15 cellular contexts compared by ENCODE assay signal in the genomic region with DNA sequence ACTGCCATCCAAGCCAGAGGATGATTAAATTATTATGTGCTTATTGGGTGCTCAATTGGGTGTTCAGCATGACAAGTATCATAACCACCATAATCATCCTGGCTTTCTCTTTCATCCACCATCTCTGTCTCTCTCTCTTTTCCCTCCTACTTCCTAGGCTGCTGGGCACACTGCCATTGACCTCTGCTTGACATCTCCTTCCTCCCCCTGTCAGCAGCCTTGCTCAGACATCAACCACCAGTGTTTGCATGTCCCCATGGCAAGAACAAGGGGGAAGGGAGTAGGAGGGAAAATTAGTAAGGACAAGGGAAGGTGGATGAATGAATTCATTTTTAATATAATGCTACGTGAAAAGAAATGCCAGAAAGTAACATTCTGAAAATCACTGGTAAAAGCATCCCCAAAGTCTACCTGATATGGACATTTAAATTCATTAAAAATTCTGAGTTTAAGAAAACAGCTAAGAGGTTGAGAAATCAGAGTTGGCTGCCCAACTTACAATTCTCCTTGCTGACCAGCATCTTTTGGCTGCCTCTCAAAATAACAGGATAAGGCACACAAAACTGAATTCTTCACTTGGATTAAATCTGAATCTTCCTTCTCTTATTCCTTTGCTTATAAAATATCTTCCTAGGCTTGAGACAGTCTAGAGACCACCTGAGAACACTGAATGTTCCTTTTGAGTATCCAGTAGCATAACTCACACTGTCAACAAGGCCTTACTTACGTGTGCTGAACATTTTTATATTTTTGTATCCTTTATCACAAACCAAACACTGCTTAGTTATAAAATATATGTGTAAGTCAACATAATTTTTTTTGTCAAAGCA. TPM values are rescaled to one million over a fixed set of nuclear protein-coding genes. Genes with fewer than 3 reads are reported as not detected.
DNase-seq lines count a peak whose midpoint lies in the region; ATAC-seq, FAIRE-seq and TF ChIP-seq lines count a peak whose summit lies in the region.
"Had no signal": no experiment of that assay in that cellular context is flagged by ENCODE, and none has a peak within 500 bp of the region (broad histone marks: within the 10 kb centered on the region; RNA-seq: fewer than 3 reads in every experiment).

No MANE protein-coding gene starts in this region.

- H3K9me3 Mint-ChIP-seq in astrocyte (ENCODE audit: unreplicated experiment): no peaks in the 10 kb centered on the region
- H3K9me3 Mint-ChIP-seq: natural killer cell had no signal

- H3K9ac ChIP-seq in astrocyte (ENCODE audit: low read length): no peak overlapping the region
- H3K9ac ChIP-seq in PC-3 (ENCODE audit: low read length): no peak overlapping the region

- H3K36me3 Mint-ChIP-seq in astrocyte (ENCODE audit: low read depth, unreplicated experiment): peaks cover 5% of the 10 kb centered on the region
- H3K36me3 Mint-ChIP-seq: natural killer cell had no signal

- no peaks in the 10 kb centered on the region for H3F3A ChIP-seq in PC-3 (ENCODE audit: low read length, unreplicated experiment)

- no peak for FAIRE-seq in astrocyte (lab: Jason Lieb, UNC)
- FAIRE-seq: islet of Langerhans had no signal

- H4K20me1 ChIP-seq in astrocyte (ENCODE audit: insufficient read depth, low read length) (no peaks in the 10 kb centered on the region), PC-3 (ENCODE audit: low read length) (no peaks in the 10 kb centered on the region)

- H3K4me3 ChIP-seq in BE2C (ENCODE audit: low read depth, low read length) (no peak overlapping the region), astrocyte (ENCODE audit: insufficient read depth, low read depth, low read length) (no peak overlapping the region), PC-3 (ENCODE audit: low read length) (no peak overlapping the region)
- H3K4me3 ChIP-seq: vagina had no signal

- no peak overlapping the region for H3K27ac ChIP-seq in astrocyte (ENCODE audit: low read depth, low read length)
- no peak overlapping the region for H3K27ac ChIP-seq in PC-3 (ENCODE audit: low read length)
- H3K27ac ChIP-seq: vagina had no signal

- CTCF ChIA-PET in PC-3 (lab: Charles Lee): no interaction called here

- H3K4me2 ChIP-seq in astrocyte (ENCODE audit: low read length) (no peak overlapping the region), PC-3 (ENCODE audit: low read length) (no peak overlapping the region)

- DNase-seq in BE2C: peak; percentile 15
- DNase-seq in NCI-H1092 (lab: John Stamatoyannopoulos, UW): peak; percentile 33
- DNase-seq in astrocyte (ENCODE audit: low read depth): peak; percentile 34
- peak; percentile 62 for DNase-seq in left cardiac atrium
- DNase-seq in PC-3: no peak
- DNase-seq in NCI-H774 (lab: John Stamatoyannopoulos, UW): no peak
- DNase-seq in iPS-NIHi11 (ENCODE audit: low spot score): no peak
- no peak for DNase-seq in activated CD8-positive, alpha-beta memory T cell treated with anti-CD3 and anti-CD28 coated beads, Interleukin-2, amount 50 U/mL, for 4 hours
- DNase-seq: amniotic stem cell, GDM1, natural killer cell, T-helper 9 cell had no signal

- POLR2A ChIA-PET in PC-3 (lab: Charles Lee; ENCODE audit: unreplicated experiment): no interaction called here

- peaks cover 4% of the 10 kb centered on the region; the same call in 1 of the 2 replicates for H3K4me1 ChIP-seq in BE2C
- H3K4me1 ChIP-seq in astrocyte (ENCODE audit: insufficient read depth, low read length): no peaks in the 10 kb centered on the region
- H3K4me1 ChIP-seq in PC-3 (ENCODE audit: insufficient read depth, low read length): no peaks in the 10 kb centered on the region
- H3K4me1 ChIP-seq: vagina had no signal

- no peak overlapping the region for H3K27ac Mint-ChIP-seq in astrocyte (ENCODE audit: unreplicated experiment)
- H3K27ac Mint-ChIP-seq: natural killer cell had no signal

- H3K27me3 ChIP-seq in BE2C (no peaks in the 10 kb centered on the region), astrocyte (ENCODE audit: insufficient read depth, low read length) (no peaks in the 10 kb centered on the region), PC-3 (ENCODE audit: low read length) (peaks cover 6% of the 10 kb centered on the region)
- H3K27me3 ChIP-seq: vagina had no signal

- H3K4me3 Mint-ChIP-seq in astrocyte (ENCODE audit: unreplicated experiment): no peak overlapping the region
- H3K4me3 Mint-ChIP-seq: natural killer cell had no signal

- no peaks in the 10 kb centered on the region for H3K9me2 ChIP-seq in PC-3 (replicated peaks; ENCODE audit: low read length)

- H3K4me1 Mint-ChIP-seq in astrocyte (ENCODE audit: low read depth, unreplicated experiment): peaks cover 2% of the 10 kb centered on the region
- H3K4me1 Mint-ChIP-seq: natural killer cell had no signal

- no peak overlapping the region for H2AFZ ChIP-seq in astrocyte (ENCODE audit: low read depth, low read length)
- H2AFZ ChIP-seq in PC-3 (ENCODE audit: low read length): no peak overlapping the region

- no peaks in the 10 kb centered on the region for H3K27me3 Mint-ChIP-seq in astrocyte (ENCODE audit: low read depth, unreplicated experiment)

- intact Hi-C loops in left cardiac atrium (cut with DNase I) (no loop called here), PC-3 (cut with micrococcal nuclease) (no loop called here)

- ATAC-seq in left cardiac atrium (peak in 1 of 2 donors; percentile 95), PC-3 (no peak)

- BruUV-seq in PC-3 (replicated peaks; lab: Mats Ljungman, UMichigan): no TSS peak

- H3K9me3 ChIP-seq in BE2C (no peaks in the 10 kb centered on the region), astrocyte (ENCODE audit: insufficient read depth, low read depth, low read length) (no peaks in the 10 kb centered on the region), PC-3 (ENCODE audit: low read length) (no peaks in the 10 kb centered on the region)
- H3K9me3 ChIP-seq: vagina had no signal

- TF ChIP-seq CTCF in BE2C (IDR thresholded peaks at IDR 0.05; ENCODE audit: low read depth, low read length) (no peak), astrocyte (IDR thresholded peaks at IDR 0.05; ENCODE audit: insufficient read depth, low read depth, low read length) (no peak), PC-3 (conservative IDR thresholded peaks at IDR 0.05; ENCODE audit: low read depth, low read length) (no peak)

- H3K36me3 ChIP-seq in BE2C: no peaks in the 10 kb centered on the region
- no peaks in the 10 kb centered on the region for H3K36me3 ChIP-seq in astrocyte (ENCODE audit: insufficient read depth, low read length)
- no peaks in the 10 kb centered on the region for H3K36me3 ChIP-seq in PC-3 (ENCODE audit: low read depth, low read length)
- H3K36me3 ChIP-seq: vagina had no signal

- H3K79me2 ChIP-seq in astrocyte (ENCODE audit: insufficient read depth, low read length) (no peaks in the 10 kb centered on the region), PC-3 (ENCODE audit: low read length) (no peaks in the 10 kb centered on the region)

RNA-seq across cellular contexts. Expression of a gene that starts 48.5 kb away (rescaled TPM):
- polyA plus RNA-seq in BE2C (2012; ENCODE audit: insufficient read depth, insufficient read length, low read depth): 2.7 TPM
- total RNA-seq in astrocyte (25.1 and 27.3 TPM in 2 replicates), left cardiac atrium (10 to 100 TPM in 1 of 2 donors, 1 to 10 TPM in 1; 10.0 to 12.7 TPM), PC-3 (2014; rRNA removed) (1.2 TPM in 1 of 2 replicates, not detected in the other)
- total RNA-seq: OCI-LY7 had no signal

Comparison
In these comparisons a context has a peak if more than half of its experiments do, and no peak if none do; other contexts are left out.
1. DNase-seq: peak in BE2C (single experiment), NCI-H1092 (single experiment), astrocyte (single experiment) and left cardiac atrium (single experiment); none in PC-3 (single experiment), NCI-H774 (single experiment), iPS-NIHi11 (single experiment) and activated CD8-positive, alpha-beta memory T cell treated with anti-CD3 and anti-CD28 coated beads, Interleukin-2, amount 50 U/mL, for 4 hours (single experiment).